8 cellular contexts compared by ENCODE assay signal in the genomic region with DNA sequence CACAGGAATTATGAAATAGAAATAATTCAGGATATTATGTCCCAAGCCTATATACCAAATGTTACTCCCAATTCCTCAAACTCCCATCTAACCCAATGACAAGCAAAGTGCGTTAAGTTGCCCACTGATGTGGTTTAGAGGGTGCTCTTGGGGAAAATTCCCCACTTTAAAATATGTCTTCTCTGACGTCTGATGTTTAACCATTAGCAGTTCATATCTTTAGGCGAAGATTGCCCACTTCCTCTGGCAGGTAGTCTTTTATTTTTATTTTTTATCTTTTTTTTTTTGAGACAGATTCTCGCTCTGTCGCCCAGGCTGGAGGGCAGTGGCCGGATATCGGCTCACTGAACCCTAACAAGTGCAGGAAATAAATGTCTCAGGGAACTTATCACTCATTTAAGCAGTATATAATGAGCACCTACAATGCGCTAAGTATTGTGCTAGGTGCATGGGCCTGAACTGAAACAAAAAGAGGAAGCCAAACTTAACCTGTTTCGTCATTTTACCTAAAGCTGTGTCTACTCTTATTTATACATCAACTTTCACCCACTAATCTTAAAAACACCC. TPM values are rescaled to one million over a fixed set of nuclear protein-coding genes. Genes with fewer than 3 reads are reported as not detected.
A peak's percentile ranks its signal among the peaks of the same experiment; 100 is the strongest.
DNase-seq lines count a peak whose midpoint lies in the region; ATAC-seq and TF ChIP-seq lines count a peak whose summit lies in the region.

No MANE protein-coding gene starts in this region.

- no peaks in the 10 kb centered on the region for H3K9me3 Mint-ChIP-seq in chondrocyte (ENCODE audit: low read depth)

- H3K27me3 Mint-ChIP-seq in chondrocyte (ENCODE audit: low read depth), result no peaks in the 10 kb centered on the region

- no peaks in the 10 kb centered on the region for H3K36me3 Mint-ChIP-seq in chondrocyte (ENCODE audit: low read depth)

- DNase-seq in T-helper 9 cell, result peak; percentile 20
- no peak for DNase-seq in stomach
- DNase-seq in chondrocyte (ENCODE audit: low spot score), result no peak
- DNase-seq in NCI-H2196 treated with DMSO at 0.1 percent for 48 hours (lab: John Stamatoyannopoulos, UW; ENCODE audit: unreplicated experiment), result no peak
- no peak for DNase-seq in cortex of kidney (lab: John Stamatoyannopoulos, UW)

- H3K4me1 Mint-ChIP-seq in chondrocyte (ENCODE audit: low read depth), result peaks cover 28% of the 10 kb centered on the region

- TF ChIP-seq EP300 in gastroesophageal sphincter (IDR thresholded peaks at IDR 0.05) (no peak), stomach (IDR thresholded peaks at IDR 0.05) (no peak)

- no peak overlapping the region for H3K27ac Mint-ChIP-seq in chondrocyte (ENCODE audit: unreplicated experiment)

- H3K27ac ChIP-seq in gastroesophageal sphincter (peak overlapping the region; percentile 89 to 99 (median 98)), stomach (peak overlapping the region in 4 of 5 donors; percentile 97 to 100 (median 98))

- peak; percentile 46 for ATAC-seq in GM18502 (IDR thresholded peaks at IDR 0.05; ENCODE audit: poor library complexity, unreplicated experiment)
- ATAC-seq in HG02938 (IDR thresholded peaks at IDR 0.05; ENCODE audit: unreplicated experiment), result peak; percentile 33
- no peak for ATAC-seq in gastroesophageal sphincter

- H3K4me3 Mint-ChIP-seq in chondrocyte (ENCODE audit: unreplicated experiment), result no peak overlapping the region

- H3K27me3 ChIP-seq in gastroesophageal sphincter, result no peaks in the 10 kb centered on the region
- no peaks in the 10 kb centered on the region for H3K27me3 ChIP-seq in stomach

- TF ChIP-seq CTCF in gastroesophageal sphincter (IDR thresholded peaks at IDR 0.05) (no peak), stomach (IDR thresholded peaks at IDR 0.05) (no peak), chondrocyte (IDR thresholded peaks at IDR 0.05) (no peak)

- H3K4me1 ChIP-seq in gastroesophageal sphincter (peaks cover 0 to 38% (median 12%) of the 10 kb centered on the region in 3 donors), stomach (peaks cover 21 to 37% (median 34%) of the 10 kb centered on the region in 4 donors)

- H3K36me3 ChIP-seq in gastroesophageal sphincter (no peaks in the 10 kb centered on the region), stomach (no peaks in the 10 kb centered on the region)

- H3K4me3 ChIP-seq in gastroesophageal sphincter (peak overlapping the region in 1 of 2 donors; percentile 97), stomach (peak overlapping the region in 3 of 4 donors; percentile 90 to 94 (median 93))

- WGBS in gastroesophageal sphincter (ENCODE audit: low coverage in 1 of 2), 2 donors, result 74 to 75% methylated on average over 5 to 9 of the region's 9 CpGs
- 53 to 70% (median 58%) methylated on average over 9 of the region's 9 CpGs for WGBS in stomach, 5 donors

- no peaks in the 10 kb centered on the region for H3K9me3 ChIP-seq in gastroesophageal sphincter
- no peaks in the 10 kb centered on the region for H3K9me3 ChIP-seq in stomach

- TF ChIP-seq POLR2A in gastroesophageal sphincter (IDR thresholded peaks at IDR 0.05) (no peak), stomach (IDR thresholded peaks at IDR 0.05) (no peak)

- intact Hi-C loops in stomach (cut with DNase I; ENCODE audit: low total_unique reads), result no loop called here

RNA-seq across cellular contexts. Expression of a gene that starts 1.3 kb away (rescaled TPM):
- total RNA-seq in gastroesophageal sphincter, result 10 to 100 TPM; 27.4 to 63.5 (median 31.4) TPM
- total RNA-seq in stomach, result 10 to 100 TPM in 4 of 5 donors, 1 to 10 TPM in 1; 1.7 to 95.6 (median 37.3) TPM
- polyA plus RNA-seq in stomach, result 1 to 10 TPM; 4.9 to 8.6 (median 5.5) TPM
- 14.9 to 16.4 TPM (median 16.0 TPM) in 3 replicates for total RNA-seq in chondrocyte
